ENCODE assay signal across 22 cellular contexts in genomic region chr5:96942078-96942477, GRCh38. TPM values are rescaled to one million over a fixed set of nuclear protein-coding genes. Genes with fewer than 3 reads are reported as not detected.
DNase-seq lines count a peak whose midpoint lies in the region; ATAC-seq and TF ChIP-seq lines count a peak whose summit lies in the region.
"Had no signal": no experiment of that assay in that cellular context is flagged by ENCODE, and none has a peak within 500 bp of the region (broad histone marks: within the 10 kb centered on the region; RNA-seq: fewer than 3 reads in every experiment).

No MANE protein-coding gene starts in this region.

- no peak overlapping the region for H2AK9ac ChIP-seq in IMR-90 (replicated peaks; ENCODE audit: low read depth, low read length, poor library complexity)

- no peak for ATAC-seq in IMR-90 (ENCODE audit: low read depth)
- ATAC-seq in esophagus mucosa = peak; percentile 91
- peak; percentile 69 for ATAC-seq in stimulated activated effector memory CD8-positive, alpha-beta T cell treated with anti-CD3 and anti-CD28 coated beads, Interleukin-12 subunit alpha, Interleukin-12 subunit beta, amount 100 ng/mL, for 72 hours
- no peak for ATAC-seq in Right ventricle myocardium inferior
- no peak for ATAC-seq in HG03520 (IDR thresholded peaks at IDR 0.05; ENCODE audit: unreplicated experiment)
- no peak for ATAC-seq in psoas muscle
- ATAC-seq: left cardiac atrium had no signal

- H2AK5ac ChIP-seq in IMR-90 (ENCODE audit: low read depth, low read length) = peak overlapping the region; percentile 6; the same call in 1 of the 2 replicates

- WGBS in IMR-90 (ENCODE audit: extremely low coverage in 2 of 2, insufficient read length in 1 of 2), 2 experiments = 95% methylated on average over 4 of the region's 9 CpGs; no CpG with 5 or more reads in 1 of the 2 experiments
- 95 to 98% (median 97%) methylated on average over 9 of the region's 9 CpGs for WGBS in psoas muscle, 3 donors

- H3K9me3 Mint-ChIP-seq in activated CD4-positive, alpha-beta T cell treated with anti-CD3 and anti-CD28 coated beads, Interleukin-2, amount 10 ng/mL, durations not matched to agents 24 days and 14 days = no peaks in the 10 kb centered on the region
- no peaks in the 10 kb centered on the region for H3K9me3 Mint-ChIP-seq in stimulated activated effector memory CD8-positive, alpha-beta T cell treated with anti-CD3 and anti-CD28 coated beads, Interleukin-12 subunit alpha, Interleukin-12 subunit beta, amount 100 ng/mL, for 72 hours
- H3K9me3 Mint-ChIP-seq: IgD-negative memory B cell had no signal

- H3K9me3 ChIP-seq in IMR-90 (ENCODE audit: control insufficient read depth, insufficient read depth, low read length) (no peaks in the 10 kb centered on the region), psoas muscle (no peaks in the 10 kb centered on the region)
- H3K9me3 ChIP-seq: SJCRH30, transverse colon had no signal

- H4K5ac ChIP-seq in IMR-90 (ENCODE audit: low read depth, low read length) = no peak overlapping the region

- H3K36me3 ChIP-seq in IMR-90 (ENCODE audit: control insufficient read depth, insufficient read depth, low read length) (no peaks in the 10 kb centered on the region), psoas muscle (ENCODE audit: insufficient read depth in 1 of 2, low read depth in 1 of 2) (no peaks in the 10 kb centered on the region)
- H3K36me3 ChIP-seq: transverse colon had no signal

- peaks cover 2% of the 10 kb centered on the region; the same call in 1 of the 2 replicates for H3K4me1 ChIP-seq in IMR-90 (ENCODE audit: control insufficient read depth, insufficient read depth, low read length)
- H3K4me1 ChIP-seq in psoas muscle = peaks cover 54% of the 10 kb centered on the region

- H3K4me3 Mint-ChIP-seq in activated CD4-positive, alpha-beta T cell treated with anti-CD3 and anti-CD28 coated beads, Interleukin-2, amount 10 ng/mL, durations not matched to agents 24 days and 14 days = no peak overlapping the region
- no peak overlapping the region for H3K4me3 Mint-ChIP-seq in stimulated activated effector memory CD8-positive, alpha-beta T cell treated with anti-CD3 and anti-CD28 coated beads, Interleukin-12 subunit alpha, Interleukin-12 subunit beta, amount 100 ng/mL, for 72 hours

- peaks cover 10% of the 10 kb centered on the region; the same call in 1 of the 2 replicates for H4K20me1 ChIP-seq in IMR-90 (ENCODE audit: insufficient read depth, low read length)

- dilution Hi-C loops in IMR-90 (cut with HindIII; ENCODE audit: low sequenced_read_pairs, unreplicated experiment) = no loop called here

- no peak for TF ChIP-seq RAD21 in IMR-90 (IDR thresholded peaks at IDR 0.05; ENCODE audit: low read length)

- no peak overlapping the region for H3K27ac Mint-ChIP-seq in activated CD4-positive, alpha-beta T cell treated with anti-CD3 and anti-CD28 coated beads, Interleukin-2, amount 10 ng/mL, durations not matched to agents 24 days and 14 days
- H3K27ac Mint-ChIP-seq in stimulated activated effector memory CD8-positive, alpha-beta T cell treated with anti-CD3 and anti-CD28 coated beads, Interleukin-12 subunit alpha, Interleukin-12 subunit beta, amount 100 ng/mL, for 72 hours = no peak overlapping the region

- H3K56ac ChIP-seq in IMR-90 (ENCODE audit: extremely low read depth, insufficient read depth, low read length) = no peak overlapping the region

- H3K4me3 ChIP-seq in IMR-90 (ENCODE audit: insufficient read depth, low read depth, low read length) = no peak overlapping the region
- H3K4me3 ChIP-seq in psoas muscle = no peak overlapping the region
- H3K4me3 ChIP-seq: SJCRH30, transverse colon had no signal

- peaks cover 35% of the 10 kb centered on the region for H3K36me3 Mint-ChIP-seq in activated CD4-positive, alpha-beta T cell treated with anti-CD3 and anti-CD28 coated beads, Interleukin-2, amount 10 ng/mL, durations not matched to agents 24 days and 14 days (ENCODE audit: low read depth)
- H3K36me3 Mint-ChIP-seq in stimulated activated effector memory CD8-positive, alpha-beta T cell treated with anti-CD3 and anti-CD28 coated beads, Interleukin-12 subunit alpha, Interleukin-12 subunit beta, amount 100 ng/mL, for 72 hours = peaks cover 5% of the 10 kb centered on the region
- H3K36me3 Mint-ChIP-seq: IgD-negative memory B cell had no signal

- H2AFZ ChIP-seq in IMR-90 (replicated peaks; ENCODE audit: low read length, poor library complexity) = no peak overlapping the region

- H2BK5ac ChIP-seq in IMR-90 (ENCODE audit: low read depth, low read length, poor library complexity, severe bottlenecking) = no peak overlapping the region

- no peak overlapping the region for H3K23ac ChIP-seq in IMR-90 (ENCODE audit: low read depth, low read length)

- no peak overlapping the region for H3K14ac ChIP-seq in IMR-90 (replicated peaks; ENCODE audit: low read depth, low read length)

- CTCF ChIA-PET in IMR-90 (lab: Yijun Ruan, JAX) = interaction anchor here (0.6 to 0.7 kb wide), 2 partner anchors 64 to 73 kb away, joined by 3 read pairs; no protein-coding TSS in a partner anchor

- no peaks in the 10 kb centered on the region for H3K27me3 Mint-ChIP-seq in activated CD4-positive, alpha-beta T cell treated with anti-CD3 and anti-CD28 coated beads, Interleukin-2, amount 10 ng/mL, durations not matched to agents 24 days and 14 days
- H3K27me3 Mint-ChIP-seq: IgD-negative memory B cell had no signal

- no peak overlapping the region for H3K4me2 ChIP-seq in IMR-90 (ENCODE audit: low read depth, low read length)

- H3K27me3 ChIP-seq in IMR-90 (ENCODE audit: control insufficient read depth, insufficient read depth, low read length) (no peaks in the 10 kb centered on the region), psoas muscle (ENCODE audit: insufficient read depth in 3 of 3, low read length in 2 of 3) (no peaks in the 10 kb centered on the region)
- H3K27me3 ChIP-seq: SJCRH30, transverse colon had no signal

- H3K4ac ChIP-seq in IMR-90 (ENCODE audit: low read depth, low read length) = no peak overlapping the region

- TF ChIP-seq CTCF in IMR-90 (conservative IDR thresholded peaks at IDR 0.05; ENCODE audit: low read depth, low read length) (no peak), psoas muscle (IDR thresholded peaks at IDR 0.05) (no peak)

- no peak overlapping the region for H2BK120ac ChIP-seq in IMR-90 (ENCODE audit: low read depth, low read length)

- no peak overlapping the region for H2BK20ac ChIP-seq in IMR-90 (ENCODE audit: low read depth, low read length)

- POLR2A ChIA-PET in IMR-90 (lab: Charles Lee; ENCODE audit: unreplicated experiment) = no interaction called here

- H3K9ac ChIP-seq in IMR-90 (ENCODE audit: low read depth, low read length) = no peak overlapping the region

- H4K91ac ChIP-seq in IMR-90 (ENCODE audit: insufficient read depth, low read depth, low read length) = no peak overlapping the region

- no peak overlapping the region for H3K27ac ChIP-seq in IMR-90 (ENCODE audit: insufficient read depth, low read length)
- no peak overlapping the region for H3K27ac ChIP-seq in psoas muscle
- H3K27ac ChIP-seq: SJCRH30, transverse colon had no signal

- intact Hi-C loops in activated CD4-positive, alpha-beta T cell treated with anti-CD3 and anti-CD28 coated beads, Interleukin-2, amount 10 ng/mL, durations not matched to agents 24 days and 14 days (cut with micrococcal nuclease) = no loop called here
- intact Hi-C loops in IMR-90 (cut with micrococcal nuclease) (no loop called here), Right ventricle myocardium inferior (cut with DNase I) (no loop called here), psoas muscle (cut with DNase I) (no loop called here)

- peaks cover 2% of the 10 kb centered on the region; the same call in 1 of the 2 replicates for H3K9me1 ChIP-seq in IMR-90 (ENCODE audit: insufficient read depth, low read length)

- no peak overlapping the region for H4K8ac ChIP-seq in IMR-90 (ENCODE audit: low read depth in 2 of 2, low read length in 2 of 2)

- peak; percentile 48 for DNase-seq in activated CD4-positive, alpha-beta T cell treated with anti-CD3 and anti-CD28 coated beads, Interleukin-2, amount 10 ng/mL, durations not matched to agents 24 days and 14 days
- DNase-seq in activated CD4-positive, alpha-beta T cell treated with anti-CD3 and anti-CD28 coated beads for 4 hours = no peak
- no peak for DNase-seq in IMR-90
- DNase-seq in stimulated activated effector memory CD8-positive, alpha-beta T cell treated with anti-CD3 and anti-CD28 coated beads, Interleukin-12 subunit alpha, Interleukin-12 subunit beta, amount 100 ng/mL, for 72 hours (ENCODE audit: low spot score in 2 of 2) = no peak
- DNase-seq in Right ventricle myocardium inferior (ENCODE audit: missing footprints) = no peak
- no peak for DNase-seq in psoas muscle
- DNase-seq: activated naive CD4-positive, alpha-beta T cell treated with Interleukin-2 at 50 U/mL for 16 hours; AML-193; central memory CD4-positive, alpha-beta T cell; GDM1; head of caudate nucleus; left cardiac atrium; NCI-H1092 treated with DMSO at 0.1 percent for 48 hours; NCI-H187 treated with DMSO at 0.1 percent for 48 hours; NCI-H526 treated with DMSO at 0.1 percent for 48 hours; SJCRH30; small intestine; stimulated activated naive CD4-positive, alpha-beta T cell treated with Interleukin-2 at 50 U/mL for 16 hours; transverse colon had no signal

- H3K4me1 Mint-ChIP-seq in activated CD4-positive, alpha-beta T cell treated with anti-CD3 and anti-CD28 coated beads, Interleukin-2, amount 10 ng/mL, durations not matched to agents 24 days and 14 days = peaks cover 57% of the 10 kb centered on the region
- H3K4me1 Mint-ChIP-seq in stimulated activated effector memory CD8-positive, alpha-beta T cell treated with anti-CD3 and anti-CD28 coated beads, Interleukin-12 subunit alpha, Interleukin-12 subunit beta, amount 100 ng/mL, for 72 hours = peaks cover 68% of the 10 kb centered on the region

- H3K79me1 ChIP-seq in IMR-90 (ENCODE audit: low read depth in 1 of 2, low read length in 2 of 2) = peaks cover 15 to 46% of the 10 kb centered on the region in 2 experiments

- H3K18ac ChIP-seq in IMR-90 (ENCODE audit: low read depth, low read length) = no peak overlapping the region

- no peak overlapping the region for H2BK15ac ChIP-seq in IMR-90 (ENCODE audit: low read depth, low read length)

- no TSS peak for BruUV-seq in IMR-90 (replicated peaks; lab: Mats Ljungman, UMichigan)

- in situ Hi-C loops in IMR-90 (cut with MboI; ENCODE audit: low sequenced_read_pairs) = no loop called here

- no peak for TF ChIP-seq POLR2A in IMR-90 (IDR thresholded peaks at IDR 0.05; ENCODE audit: low read depth, low read length)

TF ChIP-seq in IMR-90, 13 proteins besides CTCF, POLR2A, EP300 and RAD21 (continues in another document):
- TF ChIP-seq MAZ (IDR thresholded peaks at IDR 0.05; ENCODE audit: borderline replicate concordance, low read depth, low read length) = no peak

RNA-seq across cellular contexts. Expression of gene LNPEP, which starts 6.2 kb away (rescaled TPM):
- total RNA-seq in activated CD4-positive, alpha-beta T cell treated with anti-CD3 and anti-CD28 coated beads, Interleukin-2, amount 10 ng/mL, durations not matched to agents 24 days and 14 days = 38.2 and 39.4 TPM in 2 replicates
- total RNA-seq in IMR-90 (2012; rRNA removed) = 27.4 and 27.5 TPM in 2 replicates
- polyA plus RNA-seq in IMR-90 (2012; rRNA removed) = 2.7 and 3.6 TPM in 2 replicates
- 0.61 and 0.63 TPM in 2 replicates for polyA plus RNA-seq in IMR-90 (2012; cell fraction: cytosol; rRNA removed)
- polyA plus RNA-seq in IMR-90 (2012; cell fraction: nucleus; rRNA removed; ENCODE audit: low replicate concordance) = 1.2 and 7.0 TPM in 2 replicates
- 23.6 TPM for total RNA-seq in esophagus mucosa
- 49.6 TPM for total RNA-seq in Right ventricle myocardium inferior
- 10 to 100 TPM; 30.4 to 62.8 (median 45.4) TPM for total RNA-seq in psoas muscle
- 10 to 100 TPM in 1 of 3 donors, 1 to 10 TPM in 2; 4.1 to 12.4 (median 4.3) TPM for polyA plus RNA-seq in psoas muscle

Comparison
In these comparisons a context has a peak if more than half of its experiments do, and no peak if none do; other contexts are left out.
1. ATAC-seq: peak in esophagus mucosa (single experiment) and stimulated activated effector memory CD8-positive, alpha-beta T cell treated with anti-CD3 and anti-CD28 coated beads, Interleukin-12 subunit alpha, Interleukin-12 subunit beta, amount 100 ng/mL, for 72 hours (single experiment); none in IMR-90 (single experiment), Right ventricle myocardium inferior (single experiment), HG03520 (single experiment) and psoas muscle (0 of 4).